Comparison of ENCODE assay signal across 8 cellular contexts in the genomic region with DNA sequence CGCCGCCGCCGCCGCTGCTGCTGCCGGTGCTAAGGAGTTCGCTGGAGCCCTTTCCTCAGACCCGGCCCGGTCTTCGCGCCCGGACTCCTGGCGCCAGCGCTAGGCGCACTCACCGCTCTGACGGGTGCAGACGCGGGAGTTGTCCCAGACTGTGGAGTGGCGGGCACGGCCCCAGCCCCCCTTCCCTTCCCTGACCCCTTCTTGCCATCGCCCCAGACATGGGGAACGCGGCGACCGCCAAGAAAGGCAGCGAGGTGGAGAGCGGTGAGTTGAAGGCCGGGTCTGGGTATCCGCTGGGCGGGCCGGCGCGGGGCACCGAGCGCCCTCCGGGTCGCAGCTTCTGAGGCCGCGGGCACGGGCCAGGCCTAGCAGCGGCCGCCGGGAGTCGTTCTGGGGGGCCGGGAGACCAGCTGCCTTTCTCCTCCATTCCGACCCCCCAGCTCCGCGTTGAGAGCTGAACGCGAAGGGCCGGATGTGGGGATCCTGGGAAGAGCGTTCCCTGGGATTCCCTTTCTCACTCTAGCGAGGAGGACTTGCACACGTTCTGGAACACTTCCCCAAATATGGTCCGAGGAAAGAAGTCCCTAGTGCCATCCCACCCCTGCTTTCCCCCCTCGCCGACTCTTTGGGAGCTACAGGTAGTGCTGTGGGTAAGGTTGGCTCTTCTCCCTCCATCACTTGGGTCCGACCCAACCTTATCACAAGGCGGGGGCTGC.
DNase-seq lines count a peak whose midpoint lies in the region; ATAC-seq lines count a peak whose summit lies in the region.

No MANE protein-coding gene starts in this region.

- ATAC-seq in GM19468 (IDR thresholded peaks at IDR 0.05; ENCODE audit: extremely low read depth, unreplicated experiment) (peak; percentile 9), HG03521 (IDR thresholded peaks at IDR 0.05; ENCODE audit: unreplicated experiment) (peak; percentile 28), T-helper 17 cell (peak; percentile 45)

- H3K36me3 Mint-ChIP-seq in T-helper 17 cell (ENCODE audit: low read depth) = peaks cover 2% of the 10 kb centered on the region

- H3K9me3 ChIP-seq in T-helper 17 cell (ENCODE audit: control insufficient read depth, low read length, poor library complexity, severe bottlenecking) (no peaks in the 10 kb centered on the region), esophagus (ENCODE audit: control insufficient read depth in 2 of 2, insufficient read depth in 1 of 2, low read depth in 1 of 2, low read length in 1 of 2) (no peaks in the 10 kb centered on the region), muscle layer of duodenum (ENCODE audit: control insufficient read depth in 1 of 2, low read length in 2 of 2) (no peaks in the 10 kb centered on the region)

- peak overlapping the region; percentile 84 for H3K4me3 Mint-ChIP-seq in T-helper 17 cell

- H3K27me3 ChIP-seq in esophagus (ENCODE audit: control insufficient read depth in 1 of 2, insufficient read depth in 2 of 2, low read length in 2 of 2) (no peaks in the 10 kb centered on the region), muscle layer of duodenum (ENCODE audit: low read depth, low read length) (no peaks in the 10 kb centered on the region)

- H3K36me3 ChIP-seq in esophagus (ENCODE audit: control insufficient read depth in 2 of 2, insufficient read depth in 2 of 2, low read length in 1 of 2) = no peaks in the 10 kb centered on the region
- H3K36me3 ChIP-seq in muscle layer of duodenum (ENCODE audit: control insufficient read depth in 1 of 2, insufficient read depth in 2 of 2, low read length in 2 of 2) = no peaks in the 10 kb centered on the region

- H3K27ac Mint-ChIP-seq in T-helper 17 cell = peak overlapping the region; percentile 32

- H3K27ac ChIP-seq in esophagus (ENCODE audit: low read depth in 2 of 2, low read length in 1 of 2) = peak overlapping the region; percentile 72 to 87
- peak overlapping the region; percentile 0 for H3K27ac ChIP-seq in muscle layer of duodenum (ENCODE audit: low read length)

- 1% methylated on average over 44 to 60 of the region's 60 CpGs for WGBS in esophagus, 2 donors

- peak; percentile 36 for DNase-seq in DMS79 treated with DMSO at 0.1 percent for 48 hours (lab: John Stamatoyannopoulos, UW)
- DNase-seq in DMS79 (lab: John Stamatoyannopoulos, UW) = no peak
- DNase-seq in T-helper 17 cell = peak in 1 of 3 donors; percentile 9
- no peak for DNase-seq in NOMO-1 treated with DMSO at 0.1 percent for 48 hours (lab: John Stamatoyannopoulos, UW; ENCODE audit: unreplicated experiment)

- peak overlapping the region; percentile 82 to 92 for H3K4me3 ChIP-seq in esophagus (ENCODE audit: low read depth in 1 of 2, low read length in 2 of 2)
- peak overlapping the region; percentile 70 to 81 for H3K4me3 ChIP-seq in muscle layer of duodenum (ENCODE audit: low read depth in 1 of 2, low read length in 2 of 2)

- H3K4me1 ChIP-seq in esophagus (ENCODE audit: control insufficient read depth in 2 of 2, insufficient read depth in 2 of 2, low read length in 1 of 2) (peaks cover 0 to 2% of the 10 kb centered on the region in 2 donors), muscle layer of duodenum (ENCODE audit: control insufficient read depth in 1 of 2, insufficient read depth in 2 of 2, low read length in 2 of 2) (peaks cover 0 to 15% of the 10 kb centered on the region in 2 donors)

- no peaks in the 10 kb centered on the region for H3K27me3 Mint-ChIP-seq in T-helper 17 cell

- peaks cover 10% of the 10 kb centered on the region for H3K4me1 Mint-ChIP-seq in T-helper 17 cell
